12 cellular contexts compared by ENCODE assay signal in the genomic region with DNA sequence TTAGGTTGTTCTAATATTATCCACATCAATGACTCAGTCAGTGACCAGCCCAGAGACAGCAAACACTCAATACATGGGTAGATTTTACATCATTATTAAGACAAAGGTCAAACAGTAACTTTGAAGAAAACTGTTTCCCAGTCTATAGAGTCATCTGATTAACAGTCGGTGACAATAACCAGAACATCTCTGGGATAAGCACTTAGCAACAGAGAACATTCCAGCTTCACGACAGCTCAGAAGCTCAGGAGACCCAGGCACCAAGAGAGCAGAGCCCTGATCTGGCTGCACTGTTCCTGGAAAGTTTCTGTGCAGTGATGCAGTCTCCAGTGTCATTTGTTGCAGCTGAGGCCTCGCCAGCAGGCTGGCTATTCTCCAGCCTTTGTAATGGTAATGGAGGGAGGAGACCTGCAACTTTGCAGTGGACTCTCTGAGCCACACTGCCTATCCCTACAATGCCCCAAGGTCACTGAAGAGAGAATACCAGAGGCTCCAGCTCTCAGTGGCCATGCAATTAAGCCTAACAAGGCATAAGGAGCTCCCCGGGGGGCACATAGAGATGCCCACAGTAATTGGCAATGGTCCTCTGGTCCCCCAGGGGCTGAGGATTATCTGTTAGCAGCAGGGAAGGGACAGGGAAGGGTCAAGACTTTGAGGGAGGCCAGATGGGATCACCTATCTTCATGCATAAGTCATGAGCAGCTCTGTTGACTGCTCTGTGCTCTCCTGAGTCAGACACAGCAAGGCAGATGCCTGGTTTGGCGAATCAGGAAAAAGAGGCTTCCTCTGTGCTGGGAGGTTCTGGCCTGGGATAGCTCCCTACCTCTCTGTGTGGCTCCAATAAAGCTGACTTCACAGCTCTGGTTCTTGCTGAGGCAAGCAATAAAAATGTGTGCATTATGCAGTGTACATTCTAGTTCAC.
DNase-seq lines count a peak whose midpoint lies in the region; ATAC-seq and TF ChIP-seq lines count a peak whose summit lies in the region.
"Had no signal": no experiment of that assay in that cellular context is flagged by ENCODE, and none has a peak within 500 bp of the region (broad histone marks: within the 10 kb centered on the region; RNA-seq: fewer than 3 reads in every experiment).

No MANE protein-coding gene starts in this region.

- H3K9me3 ChIP-seq in upper lobe of right lung (no peaks in the 10 kb centered on the region), SJCRH30 (replicated peaks) (no peaks in the 10 kb centered on the region)

- H3K27me3 ChIP-seq in upper lobe of right lung (no peaks in the 10 kb centered on the region), SJCRH30 (no peaks in the 10 kb centered on the region)

- no peaks in the 10 kb centered on the region for H3K36me3 ChIP-seq in upper lobe of right lung
- H3K36me3 ChIP-seq in SJCRH30, result no peaks in the 10 kb centered on the region

- H3K4me1 Mint-ChIP-seq in brain, result peaks cover 31% of the 10 kb centered on the region
- H3K4me1 Mint-ChIP-seq: natural killer cell had no signal

- TF ChIP-seq CTCF in brain (conservative IDR thresholded peaks at IDR 0.05) (no peak), upper lobe of right lung (IDR thresholded peaks at IDR 0.05) (no peak)

- no peak overlapping the region for H3K27ac ChIP-seq in upper lobe of right lung
- H3K27ac ChIP-seq in SJCRH30, result no peak overlapping the region

- peaks cover 0 to 2% (median 0%) of the 10 kb centered on the region in 5 experiments for H3K9me3 Mint-ChIP-seq in brain
- H3K9me3 Mint-ChIP-seq: natural killer cell had no signal

- H3K4me1 ChIP-seq in upper lobe of right lung (no peaks in the 10 kb centered on the region), SJCRH30 (no peaks in the 10 kb centered on the region)

- no peaks in the 10 kb centered on the region for H3K36me3 Mint-ChIP-seq in brain
- H3K36me3 Mint-ChIP-seq: natural killer cell had no signal

- H3K4me3 Mint-ChIP-seq in brain, result no peak overlapping the region
- H3K4me3 Mint-ChIP-seq: natural killer cell had no signal

- peak overlapping the region in 4 of 5 experiments; percentile 2 to 74 (median 14) for H3K27ac Mint-ChIP-seq in brain
- H3K27ac Mint-ChIP-seq: natural killer cell had no signal

- DNase-seq in Right ventricle myocardium superior (no peak), cardiac septum (ENCODE audit: low spot score) (no peak), iPS-NIHi11 (ENCODE audit: low spot score) (peak; percentile 67), upper lobe of right lung (no peak), SJCRH30 (no peak), NK-92 (lab: John Stamatoyannopoulos, UW; ENCODE audit: unreplicated experiment) (no peak)
- DNase-seq: Calu3, KG1, natural killer cell, RPMI8226 had no signal

- H3K27me3 Mint-ChIP-seq in brain, result peaks cover 5% of the 10 kb centered on the region

- intact Hi-C loops in Right ventricle myocardium superior (cut with DNase I), result no loop called here
- intact Hi-C loops in cardiac septum (cut with DNase I), result no loop called here
- intact Hi-C loops in upper lobe of right lung (cut with DNase I), result no loop called here

- ATAC-seq in Right ventricle myocardium superior (ENCODE audit: poor library complexity) (peak; percentile 56), upper lobe of right lung (peak; percentile 16), GM19023 (IDR thresholded peaks at IDR 0.05; ENCODE audit: unreplicated experiment) (no peak)
- ATAC-seq: natural killer cell had no signal

- H3K4me3 ChIP-seq in upper lobe of right lung (no peak overlapping the region), SJCRH30 (no peak overlapping the region)
